ENCODE assay signal across 19 cellular contexts in the genomic region with DNA sequence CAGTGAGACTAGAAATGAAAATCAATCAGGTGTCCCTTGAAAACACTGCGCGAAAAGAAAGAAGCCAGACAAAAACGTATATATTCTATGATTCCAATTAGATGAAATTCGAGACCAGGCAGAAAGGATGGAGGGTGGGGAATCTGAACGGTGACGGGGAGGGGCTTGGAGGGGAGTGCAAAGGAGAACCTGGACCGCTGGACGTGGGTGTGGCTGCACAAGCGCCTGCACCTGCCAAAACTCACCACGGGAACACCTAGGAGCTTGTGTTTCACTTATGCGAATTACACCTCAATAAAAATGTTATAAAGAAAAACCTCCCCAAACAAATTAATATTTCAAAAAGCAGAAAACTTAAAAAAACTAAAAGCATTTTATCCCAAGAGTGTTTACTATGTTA. TPM values are rescaled to one million over a fixed set of nuclear protein-coding genes. Genes with fewer than 3 reads are reported as not detected.
A peak's percentile ranks its signal among the peaks of the same experiment; 100 is the strongest.
DNase-seq lines count a peak whose midpoint lies in the region; ATAC-seq lines count a peak whose summit lies in the region.
"Had no signal": no experiment of that assay in that cellular context is flagged by ENCODE, and none has a peak within 500 bp of the region (broad histone marks: within the 10 kb centered on the region; RNA-seq: fewer than 3 reads in every experiment).

No MANE protein-coding gene starts in this region.

- no peaks in the 10 kb centered on the region for H3K9me3 Mint-ChIP-seq in activated CD4-positive, alpha-beta memory T cell treated with anti-CD3 and anti-CD28 coated beads, Interleukin-2, amount 10 ng/mL, durations not matched to agents 7 days and 5 days
- H3K9me3 Mint-ChIP-seq in activated CD4-positive, alpha-beta memory T cell treated with anti-CD3 and anti-CD28 coated beads for 36 hours = peaks cover 9% of the 10 kb centered on the region
- H3K9me3 Mint-ChIP-seq in stimulated activated effector memory CD8-positive, alpha-beta T cell treated with anti-CD3 and anti-CD28 coated beads, Interleukin-12 subunit alpha, Interleukin-12 subunit beta, amount 100 ng/mL, for 72 hours = no peaks in the 10 kb centered on the region
- H3K9me3 Mint-ChIP-seq: IgD-negative memory B cell had no signal

- peaks cover 19% of the 10 kb centered on the region for H3K36me3 Mint-ChIP-seq in activated CD4-positive, alpha-beta memory T cell treated with anti-CD3 and anti-CD28 coated beads, Interleukin-2, amount 10 ng/mL, durations not matched to agents 7 days and 5 days (ENCODE audit: low read depth)
- peaks cover 6% of the 10 kb centered on the region for H3K36me3 Mint-ChIP-seq in activated CD4-positive, alpha-beta memory T cell treated with anti-CD3 and anti-CD28 coated beads for 36 hours
- H3K36me3 Mint-ChIP-seq in stimulated activated effector memory CD8-positive, alpha-beta T cell treated with anti-CD3 and anti-CD28 coated beads, Interleukin-12 subunit alpha, Interleukin-12 subunit beta, amount 100 ng/mL, for 72 hours = peaks cover 24% of the 10 kb centered on the region

- intact Hi-C loops in activated CD4-positive, alpha-beta memory T cell treated with anti-CD3 and anti-CD28 coated beads for 36 hours (cut with micrococcal nuclease) = loop anchor here (5.0 kb wide), 1 partner anchor 258 kb away; the partner anchor contains the start of gene FARP2

- peaks cover 51% of the 10 kb centered on the region for H3K4me1 Mint-ChIP-seq in activated CD4-positive, alpha-beta memory T cell treated with anti-CD3 and anti-CD28 coated beads, Interleukin-2, amount 10 ng/mL, durations not matched to agents 7 days and 5 days
- H3K4me1 Mint-ChIP-seq in activated CD4-positive, alpha-beta memory T cell treated with anti-CD3 and anti-CD28 coated beads for 36 hours (ENCODE audit: low read depth) = peaks cover 39% of the 10 kb centered on the region
- peaks cover 47% of the 10 kb centered on the region for H3K4me1 Mint-ChIP-seq in stimulated activated effector memory CD8-positive, alpha-beta T cell treated with anti-CD3 and anti-CD28 coated beads, Interleukin-12 subunit alpha, Interleukin-12 subunit beta, amount 100 ng/mL, for 72 hours

- no peak for ATAC-seq in stimulated activated effector memory CD8-positive, alpha-beta T cell treated with anti-CD3 and anti-CD28 coated beads, Interleukin-12 subunit alpha, Interleukin-12 subunit beta, amount 100 ng/mL, for 72 hours
- no peak for ATAC-seq in HG02852 (IDR thresholded peaks at IDR 0.05; ENCODE audit: unreplicated experiment)
- ATAC-seq: T-helper 17 cell had no signal

- peak overlapping the region; percentile 3 for H3K27ac Mint-ChIP-seq in activated CD4-positive, alpha-beta memory T cell treated with anti-CD3 and anti-CD28 coated beads, Interleukin-2, amount 10 ng/mL, durations not matched to agents 7 days and 5 days
- no peak overlapping the region for H3K27ac Mint-ChIP-seq in activated CD4-positive, alpha-beta memory T cell treated with anti-CD3 and anti-CD28 coated beads for 36 hours
- H3K27ac Mint-ChIP-seq in stimulated activated effector memory CD8-positive, alpha-beta T cell treated with anti-CD3 and anti-CD28 coated beads, Interleukin-12 subunit alpha, Interleukin-12 subunit beta, amount 100 ng/mL, for 72 hours = peak overlapping the region; percentile 34
- H3K27ac Mint-ChIP-seq: T-helper 17 cell had no signal

- no peak overlapping the region for H3K4me3 Mint-ChIP-seq in activated CD4-positive, alpha-beta memory T cell treated with anti-CD3 and anti-CD28 coated beads, Interleukin-2, amount 10 ng/mL, durations not matched to agents 7 days and 5 days
- no peak overlapping the region for H3K4me3 Mint-ChIP-seq in activated CD4-positive, alpha-beta memory T cell treated with anti-CD3 and anti-CD28 coated beads for 36 hours
- no peak overlapping the region for H3K4me3 Mint-ChIP-seq in stimulated activated effector memory CD8-positive, alpha-beta T cell treated with anti-CD3 and anti-CD28 coated beads, Interleukin-12 subunit alpha, Interleukin-12 subunit beta, amount 100 ng/mL, for 72 hours
- H3K4me3 Mint-ChIP-seq: T-helper 17 cell had no signal

- POLR2A ChIA-PET in activated CD4-positive, alpha-beta memory T cell treated with anti-CD3 and anti-CD28 coated beads, Interleukin-2, amount 10 ng/mL, durations not matched to agents 7 days and 5 days (lab: Charles Lee) = no interaction called here
- POLR2A ChIA-PET in activated CD4-positive, alpha-beta memory T cell treated with anti-CD3 and anti-CD28 coated beads for 36 hours (lab: Charles Lee) = no interaction called here

- no peak for DNase-seq in activated CD4-positive, alpha-beta memory T cell treated with anti-CD3 and anti-CD28 coated beads, Interleukin-2, amount 10 ng/mL, durations not matched to agents 7 days and 5 days
- DNase-seq in activated CD4-positive, alpha-beta memory T cell treated with anti-CD3 and anti-CD28 coated beads for 36 hours = no peak
- DNase-seq in NCI-H146 (lab: John Stamatoyannopoulos, UW) (peak; percentile 58), NCI-H748 (lab: John Stamatoyannopoulos, UW; ENCODE audit: unreplicated experiment) (peak; percentile 91), Kasumi-1 (lab: John Stamatoyannopoulos, UW) (no peak)
- DNase-seq in stimulated activated effector memory CD8-positive, alpha-beta T cell treated with anti-CD3 and anti-CD28 coated beads, Interleukin-12 subunit alpha, Interleukin-12 subunit beta, amount 100 ng/mL, for 72 hours (ENCODE audit: low spot score in 2 of 2) = no peak
- DNase-seq: ACHN, DMS79 treated with DMSO at 0.1 percent for 48 hours, Karpas-422, MG63, NCI-H1048, NCI-H1436, NCI-H2081 treated with DMSO at 0.1 percent for 48 hours, NCI-H446, NCI-H82, PC-9, T-helper 17 cell had no signal

- H3K27me3 Mint-ChIP-seq in activated CD4-positive, alpha-beta memory T cell treated with anti-CD3 and anti-CD28 coated beads, Interleukin-2, amount 10 ng/mL, durations not matched to agents 7 days and 5 days = no peaks in the 10 kb centered on the region
- no peaks in the 10 kb centered on the region for H3K27me3 Mint-ChIP-seq in activated CD4-positive, alpha-beta memory T cell treated with anti-CD3 and anti-CD28 coated beads for 36 hours
- H3K27me3 Mint-ChIP-seq: IgD-negative memory B cell, T-helper 17 cell had no signal

- CTCF ChIA-PET in activated CD4-positive, alpha-beta memory T cell treated with anti-CD3 and anti-CD28 coated beads, Interleukin-2, amount 10 ng/mL, durations not matched to agents 7 days and 5 days (lab: Charles Lee) = interaction anchor here (1.1 kb wide), 1 partner anchor 23 kb away, joined by 3 read pairs; no protein-coding TSS in a partner anchor
- CTCF ChIA-PET in activated CD4-positive, alpha-beta memory T cell treated with anti-CD3 and anti-CD28 coated beads for 36 hours (lab: Charles Lee) = no interaction called here

RNA-seq across cellular contexts. Expression of gene THAP4, which starts 21.9 kb away (rescaled TPM):
- total RNA-seq in activated CD4-positive, alpha-beta memory T cell treated with anti-CD3 and anti-CD28 coated beads, Interleukin-2, amount 10 ng/mL, durations not matched to agents 7 days and 5 days = 10 to 100 TPM; 31.9 to 34.3 TPM
- 10 to 100 TPM; 43.7 to 44.5 TPM for total RNA-seq in activated CD4-positive, alpha-beta memory T cell treated with anti-CD3 and anti-CD28 coated beads for 36 hours

RNA-seq across cellular contexts. Expression of gene ATG4B, which starts 22.5 kb away (rescaled TPM):
- 10 to 100 TPM; 84.1 to 87.1 TPM for total RNA-seq in activated CD4-positive, alpha-beta memory T cell treated with anti-CD3 and anti-CD28 coated beads, Interleukin-2, amount 10 ng/mL, durations not matched to agents 7 days and 5 days
- total RNA-seq in activated CD4-positive, alpha-beta memory T cell treated with anti-CD3 and anti-CD28 coated beads for 36 hours = 10 to 100 TPM; 85.0 to 85.9 TPM

RNA-seq across cellular contexts. Expression of gene BOK, which starts 56.5 kb away (rescaled TPM):
- total RNA-seq in activated CD4-positive, alpha-beta memory T cell treated with anti-CD3 and anti-CD28 coated beads, Interleukin-2, amount 10 ng/mL, durations not matched to agents 7 days and 5 days = under 1 TPM; 0.08 to 0.15 TPM
- total RNA-seq in activated CD4-positive, alpha-beta memory T cell treated with anti-CD3 and anti-CD28 coated beads for 36 hours = under 1 TPM; 0.07 to 0.10 TPM
- total RNA-seq: T-helper 17 cell had no signal

Comparison
In these comparisons a context has a peak if more than half of its experiments do, and no peak if none do; other contexts are left out.
1. DNase-seq: peak in NCI-H146 (single experiment) and NCI-H748 (single experiment); none in activated CD4-positive, alpha-beta memory T cell treated with anti-CD3 and anti-CD28 coated beads, Interleukin-2, amount 10 ng/mL, durations not matched to agents 7 days and 5 days (single experiment), activated CD4-positive, alpha-beta memory T cell treated with anti-CD3 and anti-CD28 coated beads for 36 hours (single experiment), stimulated activated effector memory CD8-positive, alpha-beta T cell treated with anti-CD3 and anti-CD28 coated beads, Interleukin-12 subunit alpha, Interleukin-12 subunit beta, amount 100 ng/mL, for 72 hours (0 of 2) and Kasumi-1 (0 of 2).